ENCODE assay signal across 12 cellular contexts in genomic region chr18:12283256-12283655, GRCh38. TPM values are rescaled to one million over a fixed set of nuclear protein-coding genes. Genes with fewer than 3 reads are reported as not detected.
DNase-seq lines count a peak whose midpoint lies in the region; ATAC-seq and TF ChIP-seq lines count a peak whose summit lies in the region.
"Had no signal": no experiment of that assay in that cellular context is flagged by ENCODE, and none has a peak within 500 bp of the region (broad histone marks: within the 10 kb centered on the region; RNA-seq: fewer than 3 reads in every experiment).

No MANE protein-coding gene starts in this region.

- peaks cover 14 to 59% of the 10 kb centered on the region in 2 donors for H3K27me3 Mint-ChIP-seq in effector memory CD8-positive, alpha-beta T cell

- H3K4me2 ChIP-seq in smooth muscle cell: peak overlapping the region; percentile 51

- ATAC-seq in heart left ventricle: no peak
- peak; percentile 51 for ATAC-seq in esophagus mucosa
- ATAC-seq in HG02571 (IDR thresholded peaks at IDR 0.05; ENCODE audit: unreplicated experiment): no peak
- ATAC-seq in effector memory CD8-positive, alpha-beta T cell (replicated peaks): no peak
- ATAC-seq: activated CD8-positive, alpha-beta T cell treated with anti-CD3 and anti-CD28 coated beads for 36 hours had no signal

- H3K27ac Mint-ChIP-seq in effector memory CD8-positive, alpha-beta T cell: no peak overlapping the region
- H3K27ac Mint-ChIP-seq: activated CD8-positive, alpha-beta T cell treated with anti-CD3 and anti-CD28 coated beads for 36 hours had no signal

- no peak overlapping the region for H3K4me3 Mint-ChIP-seq in effector memory CD8-positive, alpha-beta T cell
- H3K4me3 Mint-ChIP-seq: activated CD8-positive, alpha-beta T cell treated with anti-CD3 and anti-CD28 coated beads for 36 hours had no signal

- H3K4me3 ChIP-seq in cardiac muscle cell: no peak overlapping the region
- no peak overlapping the region for H3K4me3 ChIP-seq in heart left ventricle
- H3K4me3 ChIP-seq in smooth muscle cell: no peak overlapping the region

- H3K36me3 Mint-ChIP-seq in effector memory CD8-positive, alpha-beta T cell (ENCODE audit: insufficient read depth): no peaks in the 10 kb centered on the region

- TF ChIP-seq POLR2A in heart left ventricle (IDR thresholded peaks at IDR 0.05): no peak

- no peaks in the 10 kb centered on the region for H3K9me3 Mint-ChIP-seq in effector memory CD8-positive, alpha-beta T cell
- H3K9me3 Mint-ChIP-seq: activated CD8-positive, alpha-beta T cell treated with anti-CD3 and anti-CD28 coated beads for 36 hours had no signal

- peak; percentile 38 for TF ChIP-seq CTCF in cardiac muscle cell (IDR thresholded peaks at IDR 0.05; ENCODE audit: low read depth, low read length)
- no peak for TF ChIP-seq CTCF in heart left ventricle (IDR thresholded peaks at IDR 0.05)
- peak; percentile 35 for TF ChIP-seq CTCF in smooth muscle cell (IDR thresholded peaks at IDR 0.05; ENCODE audit: borderline replicate concordance, insufficient read depth, poor library complexity, severe bottlenecking)

- no peaks in the 10 kb centered on the region for H4K20me1 ChIP-seq in smooth muscle cell (ENCODE audit: low read depth)

- no peak overlapping the region for H2AFZ ChIP-seq in smooth muscle cell (ENCODE audit: low read depth)

- H3F3A ChIP-seq in smooth muscle cell (ENCODE audit: low read depth): peaks cover 16% of the 10 kb centered on the region

- H3K36me3 ChIP-seq in cardiac muscle cell: no peaks in the 10 kb centered on the region
- no peaks in the 10 kb centered on the region for H3K36me3 ChIP-seq in heart left ventricle
- no peaks in the 10 kb centered on the region for H3K36me3 ChIP-seq in smooth muscle cell (ENCODE audit: low read depth)

- H3K9ac ChIP-seq in smooth muscle cell (ENCODE audit: low read depth): peak overlapping the region; percentile 79

- DNase-seq in cardiac muscle cell (ENCODE audit: low read depth in 1 of 2, low spot score in 1 of 2): peak; percentile 33 to 52
- DNase-seq in heart left ventricle: no peak
- DNase-seq in RKO (ENCODE audit: low spot score): peak; percentile 36
- no peak for DNase-seq in smooth muscle cell (lab: John Stamatoyannopoulos, UW; ENCODE audit: unreplicated experiment)
- no peak for DNase-seq in activated naive CD4-positive, alpha-beta T cell treated with anti-CD3 and anti-CD28 coated beads, Interleukin-2, amount 50 U/mL, for 16 hours
- no peak for DNase-seq in effector memory CD8-positive, alpha-beta T cell
- DNase-seq: activated CD8-positive, alpha-beta T cell treated with anti-CD3 and anti-CD28 coated beads for 36 hours; occipital lobe; RPMI8226 had no signal

- H3K27me3 ChIP-seq in cardiac muscle cell (peaks cover 9% of the 10 kb centered on the region), heart left ventricle (peaks cover 0 to 15% (median 0%) of the 10 kb centered on the region in 9 donors), smooth muscle cell (ENCODE audit: low read depth) (no peaks in the 10 kb centered on the region)

- no peaks in the 10 kb centered on the region for H3K4me1 Mint-ChIP-seq in effector memory CD8-positive, alpha-beta T cell (ENCODE audit: low read depth in 2 of 2)

- H3K9me3 ChIP-seq in cardiac muscle cell (ENCODE audit: low read depth) (no peaks in the 10 kb centered on the region), heart left ventricle (no peaks in the 10 kb centered on the region), smooth muscle cell (replicated peaks; ENCODE audit: low read depth) (no peaks in the 10 kb centered on the region)

- H3K27ac ChIP-seq in cardiac muscle cell (no peak overlapping the region), heart left ventricle (no peak overlapping the region), smooth muscle cell (ENCODE audit: low read depth) (peak overlapping the region; percentile 91)
- H3K27ac ChIP-seq: C4-2B had no signal

- H3K79me2 ChIP-seq in smooth muscle cell (ENCODE audit: low read depth): no peaks in the 10 kb centered on the region

- WGBS in heart left ventricle, 4 donors: 57 to 66% (median 62%) methylated on average over 6 of the region's 6 CpGs
- WGBS in smooth muscle cell (ENCODE audit: low lambda C conversion rate): 44% methylated on average over 6 of the region's 6 CpGs

- H3K4me1 ChIP-seq in cardiac muscle cell (ENCODE audit: low read depth) (peaks cover 30% of the 10 kb centered on the region), heart left ventricle (peaks cover 0 to 31% (median 21%) of the 10 kb centered on the region in 12 donors), smooth muscle cell (ENCODE audit: low read depth) (peaks cover 20% of the 10 kb centered on the region)

- intact Hi-C loops in heart left ventricle (cut with DNase I): loop anchor here in 2 of 10 donors (10.0 kb wide), 1 partner anchor 92 kb away; the partner anchor contains the start of gene AFG3L2 (in 2 of the 2)

RNA-seq across cellular contexts. Expression of gene TUBB6, which starts 24.8 kb away (rescaled TPM):
- total RNA-seq in cardiac muscle cell (212 and 450 TPM in 2 replicates), heart left ventricle (100 to 1,000 TPM in 6 of 9 donors, 10 to 100 TPM in 3; 64.8 to 421 (median 126) TPM), esophagus mucosa (201 TPM), smooth muscle cell (344 and 460 TPM in 2 replicates)
- polyA plus RNA-seq in cardiac muscle cell (185 and 240 TPM in 2 replicates), heart left ventricle (100 to 1,000 TPM in 1 of 2 donors, 10 to 100 TPM in 1; 90.4 to 800 TPM), smooth muscle cell (345 and 359 TPM in 2 replicates)

RNA-seq across cellular contexts. Expression of gene CIDEA, which starts 29.1 kb away (rescaled TPM):
- total RNA-seq in cardiac muscle cell: not detected in 2 replicates
- not detected in 2 replicates for polyA plus RNA-seq in cardiac muscle cell
- 10 to 100 TPM in 1 of 9 donors, 1 to 10 TPM in 3, under 1 TPM in 2, not detected in 3; 0.35 to 17.1 (median 2.4) TPM for total RNA-seq in heart left ventricle
- polyA plus RNA-seq in heart left ventricle: 1 to 10 TPM in 1 of 2 donors, under 1 TPM in 1; 0.61 to 1.8 TPM
- 0.80 TPM for total RNA-seq in esophagus mucosa
- total RNA-seq in smooth muscle cell: not detected in 2 replicates
- polyA plus RNA-seq in smooth muscle cell: 0.30 TPM in 1 of 2 replicates, not detected in the other
- total RNA-seq: activated CD8-positive, alpha-beta T cell treated with anti-CD3 and anti-CD28 coated beads for 36 hours had no signal

Comparison
In these comparisons a context has a peak if more than half of its experiments do, and no peak if none do; other contexts are left out.
1. DNase-seq: peak in cardiac muscle cell (2 of 2) and RKO (single experiment); none in heart left ventricle (0 of 5), smooth muscle cell (single experiment), activated naive CD4-positive, alpha-beta T cell treated with anti-CD3 and anti-CD28 coated beads, Interleukin-2, amount 50 U/mL, for 16 hours (single experiment) and effector memory CD8-positive, alpha-beta T cell (0 of 3).
2. CTCF ChIP-seq: peak in cardiac muscle cell (single experiment) and smooth muscle cell (single experiment); none in heart left ventricle (0 of 12).